23 cellular contexts compared by ENCODE assay signal in genomic region chr3:52321481-52321880, GRCh38.
"Had no signal": no experiment of that assay in that cellular context is flagged by ENCODE, and none has a peak within 500 bp of the region (broad histone marks: within the 10 kb centered on the region; RNA-seq: fewer than 3 reads in every experiment).

No MANE protein-coding gene starts in this region.

- H3K27ac ChIP-seq: breast epithelium, heart left ventricle, right lobe of liver, tibial nerve had no signal

- H3K36me3 Mint-ChIP-seq: activated CD8-positive, alpha-beta memory T cell treated with anti-CD3 and anti-CD28 coated beads, Interleukin-2, amount 10 ng/mL, durations not matched to agents 7 days and 5 days; activated naive CD4-positive, alpha-beta T cell treated with anti-CD3 and anti-CD28 coated beads, Interleukin-2, amount 50 U/mL, for 72 hours; mesothelial cell of epicardium had no signal

- ATAC-seq: activated CD4-positive, alpha-beta T cell treated with anti-CD3 and anti-CD28 coated beads for 36 hours; activated CD8-positive, alpha-beta memory T cell treated with anti-CD3 and anti-CD28 coated beads, Interleukin-2, amount 10 ng/mL, durations not matched to agents 7 days and 5 days; activated CD8-positive, alpha-beta T cell treated with anti-CD3 and anti-CD28 coated beads, Interleukin-2, amount 10 ng/mL, durations not matched to agents 7 days and 5 days; activated naive CD4-positive, alpha-beta T cell treated with anti-CD3 and anti-CD28 coated beads, Interleukin-2, amount 50 U/mL, for 72 hours; esophagus mucosa; heart left ventricle; naive thymus-derived CD4-positive, alpha-beta T cell; right lobe of liver had no signal

- H3K9me3 Mint-ChIP-seq: activated naive CD4-positive, alpha-beta T cell treated with anti-CD3 and anti-CD28 coated beads, Interleukin-2, amount 50 U/mL, for 72 hours; activated T-helper 2 cell treated with anti-CD3 and anti-CD28 coated beads, Interferon-gamma antibody, Interleukin-2, Interleukin-4, amounts not matched to agents 10 μg/mL and 5 μg/mL and 100 μg/mL, durations not matched to agents 14 hours and 24 hours and 36 hours; dendritic cell treated with granulocyte-macrophage colony-stimulating factor and Interleukin-4, amounts not matched to agents 40 ng/mL and 50 ng/mL, for 4 days; endodermal cell; immature natural killer cell; mesothelial cell of epicardium; naive thymus-derived CD4-positive, alpha-beta T cell had no signal

- H3K4me3 ChIP-seq: breast epithelium, heart left ventricle, right lobe of liver, tibial nerve had no signal

- DNase-seq: activated CD4-positive, alpha-beta T cell treated with anti-CD3 and anti-CD28 coated beads for 36 hours; activated CD4-positive, CD25-positive, alpha-beta regulatory T cell; activated CD8-positive, alpha-beta memory T cell treated with anti-CD3 and anti-CD28 coated beads, Interleukin-2, amount 10 ng/mL, durations not matched to agents 7 days and 5 days; activated CD8-positive, alpha-beta T cell treated with anti-CD3 and anti-CD28 coated beads, Interleukin-2, amount 10 ng/mL, durations not matched to agents 7 days and 5 days; activated T-cell treated with anti-CD3 and anti-CD28 coated beads, Interleukin-2, amount 50 U/mL, for 48 hours; central memory CD4-positive, alpha-beta T cell; endodermal cell; foreskin fibroblast; hypothalamus; immature natural killer cell; naive thymus-derived CD4-positive, alpha-beta T cell; occipital lobe; stimulated activated CD4-positive, alpha-beta T cell treated with anti-CD3 and anti-CD28 coated beads, Interleukin-2, amount 100 ng/mL, for 48 hours; stimulated activated naive CD4-positive, alpha-beta T cell treated with Interleukin-2 at 50 U/mL for 16 hours had no signal

- H3K9me3 ChIP-seq: breast epithelium, heart left ventricle, right lobe of liver, tibial nerve had no signal

- H3K27ac Mint-ChIP-seq: activated CD4-positive, alpha-beta T cell treated with anti-CD3 and anti-CD28 coated beads for 36 hours; activated CD8-positive, alpha-beta memory T cell treated with anti-CD3 and anti-CD28 coated beads, Interleukin-2, amount 10 ng/mL, durations not matched to agents 7 days and 5 days; activated CD8-positive, alpha-beta T cell treated with anti-CD3 and anti-CD28 coated beads, Interleukin-2, amount 10 ng/mL, durations not matched to agents 7 days and 5 days; activated naive CD4-positive, alpha-beta T cell treated with anti-CD3 and anti-CD28 coated beads, Interleukin-2, amount 50 U/mL, for 72 hours; activated T-helper 2 cell treated with anti-CD3 and anti-CD28 coated beads, Interferon-gamma antibody, Interleukin-2, Interleukin-4, amounts not matched to agents 10 μg/mL and 5 μg/mL and 100 μg/mL, durations not matched to agents 14 hours and 24 hours and 36 hours; dendritic cell treated with granulocyte-macrophage colony-stimulating factor and Interleukin-4, amounts not matched to agents 40 ng/mL and 50 ng/mL, for 4 days; endodermal cell; immature natural killer cell; mesothelial cell of epicardium; naive thymus-derived CD4-positive, alpha-beta T cell had no signal

- H3K27me3 ChIP-seq: breast epithelium, heart left ventricle, right lobe of liver had no signal

- H3K4me3 Mint-ChIP-seq: activated CD4-positive, alpha-beta T cell treated with anti-CD3 and anti-CD28 coated beads for 36 hours; activated CD8-positive, alpha-beta memory T cell treated with anti-CD3 and anti-CD28 coated beads, Interleukin-2, amount 10 ng/mL, durations not matched to agents 7 days and 5 days; activated CD8-positive, alpha-beta T cell treated with anti-CD3 and anti-CD28 coated beads, Interleukin-2, amount 10 ng/mL, durations not matched to agents 7 days and 5 days; dendritic cell treated with granulocyte-macrophage colony-stimulating factor and Interleukin-4, amounts not matched to agents 40 ng/mL and 50 ng/mL, for 4 days; endodermal cell; immature natural killer cell; mesothelial cell of epicardium; naive thymus-derived CD4-positive, alpha-beta T cell had no signal

- H3K36me3 ChIP-seq: breast epithelium, heart left ventricle, right lobe of liver had no signal

- H3K4me1 ChIP-seq: breast epithelium had no signal

- H3K27me3 Mint-ChIP-seq: activated CD4-positive, alpha-beta T cell treated with anti-CD3 and anti-CD28 coated beads for 36 hours; activated CD8-positive, alpha-beta memory T cell treated with anti-CD3 and anti-CD28 coated beads, Interleukin-2, amount 10 ng/mL, durations not matched to agents 7 days and 5 days; naive thymus-derived CD4-positive, alpha-beta T cell had no signal
